Comparison of ENCODE assay signal across 15 cellular contexts in genomic region chr4:38136604-38137003, GRCh38.
"Had no signal": no experiment of that assay in that cellular context is flagged by ENCODE, and none has a peak within 500 bp of the region (broad histone marks: within the 10 kb centered on the region; RNA-seq: fewer than 3 reads in every experiment).

No MANE protein-coding gene starts in this region.

- H3K27me3 ChIP-seq: hepatocyte, transverse colon had no signal

- H3K27me3 Mint-ChIP-seq: dendritic cell treated with granulocyte-macrophage colony-stimulating factor and Interleukin-4, amounts not matched to agents 40 ng/mL and 50 ng/mL, for 4 days; effector memory CD8-positive, alpha-beta T cell; naive thymus-derived CD4-positive, alpha-beta T cell; stimulated activated naive B cell treated with anti-CD40 and anti-IgM and Interleukin-4, amounts not matched to agents 10 μg/mL and 1 μg/mL and 100 μg/mL, for 72 hours; stimulated activated naive CD8-positive, alpha-beta T cell treated with anti-CD3 and anti-CD28 coated beads, Interleukin-15, amount 100 ng/mL, for 72 hours had no signal

- H3K4me3 Mint-ChIP-seq: dendritic cell treated with granulocyte-macrophage colony-stimulating factor and Interleukin-4, amounts not matched to agents 40 ng/mL and 50 ng/mL, for 4 days; effector memory CD8-positive, alpha-beta T cell; naive thymus-derived CD4-positive, alpha-beta T cell; nephron progenitor cell; stimulated activated naive B cell treated with anti-CD40 and anti-IgM and Interleukin-4, amounts not matched to agents 10 μg/mL and 1 μg/mL and 100 μg/mL, for 72 hours; stimulated activated naive CD8-positive, alpha-beta T cell treated with anti-CD3 and anti-CD28 coated beads, Interleukin-15, amount 100 ng/mL, for 72 hours had no signal

- DNase-seq: effector memory CD8-positive, alpha-beta T cell; foreskin melanocyte; head of caudate nucleus; kidney glomerular epithelial cell; naive thymus-derived CD4-positive, alpha-beta T cell; nephron progenitor cell; stimulated activated CD4-positive, alpha-beta T cell treated with anti-CD3 and anti-CD28 coated beads, Interleukin-2, amount 100 ng/mL, for 24 hours; stimulated activated CD4-positive, alpha-beta T cell treated with anti-CD3 and anti-CD28 coated beads, Interleukin-4, amount 100 ng/mL, for 4 hours; stimulated activated naive B cell treated with anti-CD40 and anti-IgM and Interleukin-4, amounts not matched to agents 10 μg/mL and 1 μg/mL and 100 μg/mL, for 72 hours; stimulated activated naive CD8-positive, alpha-beta T cell treated with anti-CD3 and anti-CD28 coated beads, Interleukin-15, amount 100 ng/mL, for 72 hours; transverse colon had no signal

- ATAC-seq: effector memory CD8-positive, alpha-beta T cell; naive thymus-derived CD4-positive, alpha-beta T cell; sciatic nerve; stimulated activated naive B cell treated with anti-CD40 and anti-IgM and Interleukin-4, amounts not matched to agents 10 μg/mL and 1 μg/mL and 100 μg/mL, for 72 hours; stimulated activated naive CD8-positive, alpha-beta T cell treated with anti-CD3 and anti-CD28 coated beads, Interleukin-15, amount 100 ng/mL, for 72 hours had no signal

- H3K4me2 ChIP-seq: hepatocyte had no signal

- H3K9me3 Mint-ChIP-seq: dendritic cell treated with granulocyte-macrophage colony-stimulating factor and Interleukin-4, amounts not matched to agents 40 ng/mL and 50 ng/mL, for 4 days; effector memory CD8-positive, alpha-beta T cell; naive thymus-derived CD4-positive, alpha-beta T cell; nephron progenitor cell; stimulated activated naive B cell treated with anti-CD40 and anti-IgM and Interleukin-4, amounts not matched to agents 10 μg/mL and 1 μg/mL and 100 μg/mL, for 72 hours; stimulated activated naive CD8-positive, alpha-beta T cell treated with anti-CD3 and anti-CD28 coated beads, Interleukin-15, amount 100 ng/mL, for 72 hours had no signal

- H3K27ac ChIP-seq: hepatocyte, thoracic aorta, transverse colon had no signal

- H3K9me3 ChIP-seq: thoracic aorta, transverse colon had no signal

- H3K27ac Mint-ChIP-seq: dendritic cell treated with granulocyte-macrophage colony-stimulating factor and Interleukin-4, amounts not matched to agents 40 ng/mL and 50 ng/mL, for 4 days; effector memory CD8-positive, alpha-beta T cell; stimulated activated naive B cell treated with anti-CD40 and anti-IgM and Interleukin-4, amounts not matched to agents 10 μg/mL and 1 μg/mL and 100 μg/mL, for 72 hours had no signal

- H2AFZ ChIP-seq: hepatocyte had no signal

- H3K4me3 ChIP-seq: hepatocyte, thoracic aorta, transverse colon had no signal

- H3K79me2 ChIP-seq: hepatocyte had no signal
